1 cellular context compared by ENCODE assay signal in genomic region chr5:96961053-96961452, GRCh38.
TF ChIP-seq lines count a peak whose summit lies in the region.

No MANE protein-coding gene starts in this region.

TF ChIP-seq in SK-N-SH, 30 proteins besides CTCF, POLR2A, EP300 and RAD21 (continued from another document):
- TF ChIP-seq, protein P1, sequence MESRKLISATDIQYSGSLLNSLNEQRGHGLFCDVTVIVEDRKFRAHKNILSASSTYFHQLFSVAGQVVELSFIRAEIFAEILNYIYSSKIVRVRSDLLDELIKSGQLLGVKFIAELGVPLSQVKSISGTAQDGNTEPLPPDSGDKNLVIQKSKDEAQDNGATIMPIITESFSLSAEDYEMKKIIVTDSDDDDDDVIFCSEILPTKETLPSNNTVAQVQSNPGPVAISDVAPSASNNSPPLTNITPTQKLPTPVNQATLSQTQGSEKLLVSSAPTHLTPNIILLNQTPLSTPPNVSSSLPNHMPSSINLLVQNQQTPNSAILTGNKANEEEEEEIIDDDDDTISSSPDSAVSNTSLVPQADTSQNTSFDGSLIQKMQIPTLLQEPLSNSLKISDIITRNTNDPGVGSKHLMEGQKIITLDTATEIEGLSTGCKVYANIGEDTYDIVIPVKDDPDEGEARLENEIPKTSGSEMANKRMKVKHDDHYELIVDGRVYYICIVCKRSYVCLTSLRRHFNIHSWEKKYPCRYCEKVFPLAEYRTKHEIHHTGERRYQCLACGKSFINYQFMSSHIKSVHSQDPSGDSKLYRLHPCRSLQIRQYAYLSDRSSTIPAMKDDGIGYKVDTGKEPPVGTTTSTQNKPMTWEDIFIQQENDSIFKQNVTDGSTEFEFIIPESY (IDR thresholded peaks at IDR 0.05; ENCODE audit: borderline replicate concordance, low read depth) = no peak
- TF ChIP-seq EZH2phosphoT487 (IDR thresholded peaks at IDR 0.05; ENCODE audit: borderline replicate concordance, low read depth) = no peak
- TF ChIP-seq RXRA (IDR thresholded peaks at IDR 0.05; ENCODE audit: borderline replicate concordance, low read depth) = no peak
- TF ChIP-seq, protein P2, sequence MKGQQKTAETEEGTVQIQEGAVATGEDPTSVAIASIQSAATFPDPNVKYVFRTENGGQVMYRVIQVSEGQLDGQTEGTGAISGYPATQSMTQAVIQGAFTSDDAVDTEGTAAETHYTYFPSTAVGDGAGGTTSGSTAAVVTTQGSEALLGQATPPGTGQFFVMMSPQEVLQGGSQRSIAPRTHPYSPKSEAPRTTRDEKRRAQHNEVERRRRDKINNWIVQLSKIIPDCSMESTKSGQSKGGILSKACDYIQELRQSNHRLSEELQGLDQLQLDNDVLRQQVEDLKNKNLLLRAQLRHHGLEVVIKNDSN (IDR thresholded peaks at IDR 0.05; ENCODE audit: borderline replicate concordance, low read depth) = no peak
- no peak for TF ChIP-seq NRF1 (IDR thresholded peaks at IDR 0.05; ENCODE audit: low read depth, low read length)
- TF ChIP-seq, protein P3, sequence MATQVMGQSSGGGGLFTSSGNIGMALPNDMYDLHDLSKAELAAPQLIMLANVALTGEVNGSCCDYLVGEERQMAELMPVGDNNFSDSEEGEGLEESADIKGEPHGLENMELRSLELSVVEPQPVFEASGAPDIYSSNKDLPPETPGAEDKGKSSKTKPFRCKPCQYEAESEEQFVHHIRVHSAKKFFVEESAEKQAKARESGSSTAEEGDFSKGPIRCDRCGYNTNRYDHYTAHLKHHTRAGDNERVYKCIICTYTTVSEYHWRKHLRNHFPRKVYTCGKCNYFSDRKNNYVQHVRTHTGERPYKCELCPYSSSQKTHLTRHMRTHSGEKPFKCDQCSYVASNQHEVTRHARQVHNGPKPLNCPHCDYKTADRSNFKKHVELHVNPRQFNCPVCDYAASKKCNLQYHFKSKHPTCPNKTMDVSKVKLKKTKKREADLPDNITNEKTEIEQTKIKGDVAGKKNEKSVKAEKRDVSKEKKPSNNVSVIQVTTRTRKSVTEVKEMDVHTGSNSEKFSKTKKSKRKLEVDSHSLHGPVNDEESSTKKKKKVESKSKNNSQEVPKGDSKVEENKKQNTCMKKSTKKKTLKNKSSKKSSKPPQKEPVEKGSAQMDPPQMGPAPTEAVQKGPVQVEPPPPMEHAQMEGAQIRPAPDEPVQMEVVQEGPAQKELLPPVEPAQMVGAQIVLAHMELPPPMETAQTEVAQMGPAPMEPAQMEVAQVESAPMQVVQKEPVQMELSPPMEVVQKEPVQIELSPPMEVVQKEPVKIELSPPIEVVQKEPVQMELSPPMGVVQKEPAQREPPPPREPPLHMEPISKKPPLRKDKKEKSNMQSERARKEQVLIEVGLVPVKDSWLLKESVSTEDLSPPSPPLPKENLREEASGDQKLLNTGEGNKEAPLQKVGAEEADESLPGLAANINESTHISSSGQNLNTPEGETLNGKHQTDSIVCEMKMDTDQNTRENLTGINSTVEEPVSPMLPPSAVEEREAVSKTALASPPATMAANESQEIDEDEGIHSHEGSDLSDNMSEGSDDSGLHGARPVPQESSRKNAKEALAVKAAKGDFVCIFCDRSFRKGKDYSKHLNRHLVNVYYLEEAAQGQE (IDR thresholded peaks at IDR 0.05; ENCODE audit: low read depth, low read length) = no peak
- TF ChIP-seq SMC3 (IDR thresholded peaks at IDR 0.05; ENCODE audit: low read depth, low read length) = no peak
- no peak for TF ChIP-seq TAF1 (IDR thresholded peaks at IDR 0.05; ENCODE audit: borderline replicate concordance, low read depth, low read length)
